ENCODE assay signal across 8 cellular contexts in genomic region chr1:42380617-42381423, GRCh38. TPM values are rescaled to one million over a fixed set of nuclear protein-coding genes. Genes with fewer than 3 reads are reported as not detected.
DNase-seq lines count a peak whose midpoint lies in the region; ATAC-seq, FAIRE-seq and TF ChIP-seq lines count a peak whose summit lies in the region.

Gene RIMKLA (plus strand): TSS chr1:42380792. CDS start chr1:42380935, 143 bp downstream.

- CTCF ChIA-PET in HEK293 (lab: Yijun Ruan, JAX), result no interaction called here

- TF ChIP-seq POLR2A in GM12891 (IDR thresholded peaks at IDR 0.05; ENCODE audit: low read depth, low read length) (no peak), right lobe of liver (IDR thresholded peaks at IDR 0.05) (no peak)

- 5% methylated on average over 7 of the region's 100 CpGs for WGBS in right lobe of liver (ENCODE audit: insufficient coverage, low coverage, low lambda C conversion rate, missing lambda C conversion rate)

- H3K27ac ChIP-seq in HEK293 (ENCODE audit: extremely low read depth, low read depth, low read length) (peak within 1 kb of the TSS; percentile 57; the same call in 1 of the 2 replicates), VCaP (peak within 1 kb of the TSS; percentile 76), cingulate gyrus (ENCODE audit: low read depth, low read length) (peak within 1 kb of the TSS; percentile 60), right lobe of liver (no peak within 1 kb of the TSS)

- intact Hi-C loops in right lobe of liver (cut with DNase I), result no loop called here

- POLR2A ChIA-PET in HEK293 (lab: Yijun Ruan, JAX), result no interaction called here

- H3K9me3 ChIP-seq in HEK293 (ENCODE audit: control insufficient read depth, insufficient read depth, low read depth, low read length), result no peaks in the 10 kb centered on the region
- no peaks in the 10 kb centered on the region for H3K9me3 ChIP-seq in right lobe of liver

- no peaks in the 10 kb centered on the region for H3K36me3 ChIP-seq in HEK293 (ENCODE audit: control insufficient read depth in 2 of 2, insufficient read depth in 1 of 2, low read length in 2 of 2)
- H3K36me3 ChIP-seq in right lobe of liver, result no peaks in the 10 kb centered on the region

- H3K27me3 ChIP-seq in right lobe of liver, result no peaks in the 10 kb centered on the region

- peak; percentile 86 to 94 (median 92) for ATAC-seq in right lobe of liver

- H3K4me3 ChIP-seq in HEK293 (ENCODE audit: low read depth, low read length) (peak within 1 kb of the TSS; percentile 66), right lobe of liver (peak within 1 kb of the TSS; percentile 44 to 62 (median 47))

- TF ChIP-seq CTCF in HEK293 (tag by site-specific recombination; IDR thresholded peaks at IDR 0.05) (no peak; the same call in 1 of the 2 replicates), VCaP (conservative IDR thresholded peaks at IDR 0.05) (no peak), right lobe of liver (IDR thresholded peaks at IDR 0.05) (no peak)

- peak; percentile 80 for DNase-seq in GM12891 (ENCODE audit: insufficient read length, low spot score)
- DNase-seq in NCI-H1105 treated with DMSO at 0.1 percent for 48 hours (lab: John Stamatoyannopoulos, UW), result peak; percentile 85
- peak; percentile 46 to 61 (median 58) for DNase-seq in right lobe of liver
- peak in 2 of 3 experiments; percentile 6 to 50 for DNase-seq in stimulated activated CD4-positive, alpha-beta T cell treated with anti-CD3 and anti-CD28 coated beads, TNF-alpha, amount 100 ng/mL, for 24 hours (ENCODE audit: low read depth in 3 of 3)
- DNase-seq in kidney glomerular epithelial cell (lab: John Stamatoyannopoulos, UW), result no peak

- H3K4me1 ChIP-seq in HEK293 (ENCODE audit: control insufficient read depth, insufficient read depth, low read length) (peaks cover 4% of the 10 kb centered on the region; the same call in 1 of the 2 replicates), right lobe of liver (peaks cover 0 to 5% (median 0%) of the 10 kb centered on the region in 4 donors)

- FAIRE-seq in GM12891 (lab: Jason Lieb, UNC), result peak; percentile 94

TF ChIP-seq in GM12891, 5 proteins besides CTCF, POLR2A, EP300 and RAD21:
- no peak for TF ChIP-seq TAF1 (IDR thresholded peaks at IDR 0.05; ENCODE audit: low read depth, low read length)
- TF ChIP-seq SPI1 (IDR thresholded peaks at IDR 0.05; ENCODE audit: low read depth, low read length), result no peak
- TF ChIP-seq PAX5 (IDR thresholded peaks at IDR 0.05; ENCODE audit: insufficient read depth, low read length, severe bottlenecking), result no peak

TF ChIP-seq in HEK293, 187 proteins besides CTCF, POLR2A, EP300 and RAD21:
- peak; percentile 97 for TF ChIP-seq ZBTB26 (tag by site-specific recombination; optimal IDR thresholded peaks at IDR 0.05)
- no peak for TF ChIP-seq ZSCAN5A (tag by site-specific recombination; IDR thresholded peaks at IDR 0.05)
- TF ChIP-seq ZNF335 (tag by site-specific recombination; conservative IDR thresholded peaks at IDR 0.05), result peak; percentile 45
- TF ChIP-seq ZNF600 (tag by site-specific recombination; IDR thresholded peaks at IDR 0.05), result peak; percentile 84
- peak; percentile 10; the same call in 1 of the 2 replicates for TF ChIP-seq ZBTB8A (tag by site-specific recombination; IDR thresholded peaks at IDR 0.05)
- TF ChIP-seq ZNF561 (tag by site-specific recombination; IDR thresholded peaks at IDR 0.05; ENCODE audit: borderline replicate concordance), result 0 out of 2 replicates have a peak, but pooled peaks have one; percentile 19
- peak; percentile 68 for TF ChIP-seq GLIS2 (tag by site-specific recombination; IDR thresholded peaks at IDR 0.05)
- TF ChIP-seq ZNF777 (tag by site-specific recombination; IDR thresholded peaks at IDR 0.05; ENCODE audit: borderline replicate concordance), result peak; percentile 81; the same call in 1 of the 2 replicates
- TF ChIP-seq ZBTB11 (tag by site-specific recombination; conservative IDR thresholded peaks at IDR 0.05; ENCODE audit: low read depth), result peak; percentile 46; the same call in 1 of the 2 replicates
- peak; percentile 48; the same call in 1 of the 2 replicates for TF ChIP-seq ZNF692 (tag by site-specific recombination; IDR thresholded peaks at IDR 0.05)
- TF ChIP-seq ZNF585B (tag by site-specific recombination; IDR thresholded peaks at IDR 0.05), result no peak
- peak; percentile 51; the same call in 1 of the 2 replicates for TF ChIP-seq GLIS1 (tag by site-specific recombination; IDR thresholded peaks at IDR 0.05)
- TF ChIP-seq ZNF416 (tag by site-specific recombination; IDR thresholded peaks at IDR 0.05), result no peak
- TF ChIP-seq SP2 (tag by site-specific recombination; IDR thresholded peaks at IDR 0.05), result peak; percentile 32
- TF ChIP-seq ZNF660 (tag by site-specific recombination; IDR thresholded peaks at IDR 0.05), result no peak; the same call in 1 of the 2 replicates
- peak; percentile 26; the same call in 1 of the 2 replicates for TF ChIP-seq ZSCAN30 (tag by site-specific recombination; IDR thresholded peaks at IDR 0.05)
- no peak for TF ChIP-seq ZNF514 (tag by site-specific recombination; IDR thresholded peaks at IDR 0.05)
- no peak for TF ChIP-seq ZFP69B (tag by site-specific recombination; IDR thresholded peaks at IDR 0.05)
- TF ChIP-seq ZIC2 (tag by site-specific recombination; IDR thresholded peaks at IDR 0.05), result peak; percentile 40; the same call in 1 of the 2 replicates
- peak; percentile 84 for TF ChIP-seq ZBTB20 (tag by site-specific recombination; IDR thresholded peaks at IDR 0.05)
- TF ChIP-seq SP3 (tag by site-specific recombination; IDR thresholded peaks at IDR 0.05), result no peak
TF ChIP-seq in HEK293: peak in this region for 14.

RNA-seq across cellular contexts. Expression of gene RIMKLA, which starts in this region (rescaled TPM):
- 1.8 TPM for polyA plus RNA-seq in GM12891 (2012; ENCODE audit: low read depth, missing spikeins)
- under 1 TPM; 0.02 to 0.95 (median 0.15) TPM for total RNA-seq in right lobe of liver

Comparison
In these comparisons a context has a peak if more than half of its experiments do, and no peak if none do; other contexts are left out.
1. Peak in DNase-seq, ATAC-seq and H3K4me3 ChIP-seq in right lobe of liver; RNA of the gene not detected or under 1 TPM.
2. H3K27ac ChIP-seq: peak in HEK293 (single experiment), VCaP (single experiment) and cingulate gyrus (single experiment); none in right lobe of liver (0 of 3).